In the genomic region with DNA sequence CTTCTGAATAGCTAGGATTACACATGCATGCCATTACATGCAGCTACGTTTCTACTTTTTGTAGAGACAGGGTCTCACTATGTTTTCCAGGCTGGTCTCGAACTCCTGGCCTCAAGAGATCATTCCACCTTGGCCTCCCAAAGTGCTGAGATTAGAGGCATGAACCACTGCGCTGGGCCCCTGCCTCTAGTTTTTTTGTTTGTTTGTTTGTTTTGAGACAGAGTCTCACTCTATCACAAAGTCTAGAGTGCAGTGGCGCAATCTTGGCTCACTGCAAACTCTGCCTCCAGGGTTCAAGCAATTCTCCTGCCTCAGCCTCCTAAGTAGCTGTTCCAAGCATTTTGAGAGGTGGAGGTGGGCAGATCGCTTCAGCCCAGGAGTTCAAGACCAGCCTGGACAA, we compare ENCODE assay signal across 2 cellular contexts. TPM values are rescaled to one million over a fixed set of nuclear protein-coding genes. Genes with fewer than 3 reads are reported as not detected.
"Had no signal": no experiment of that assay in that cellular context is flagged by ENCODE, and none has a peak within 500 bp of the region (broad histone marks: within the 10 kb centered on the region; RNA-seq: fewer than 3 reads in every experiment).

No MANE protein-coding gene starts in this region.

RNA-seq across cellular contexts. Expression of gene MPV17L, which starts 26.1 kb away (rescaled TPM):
- total RNA-seq: smooth muscle cell had no signal
- polyA plus RNA-seq: naive thymus-derived CD4-positive, alpha-beta T cell; smooth muscle cell had no signal

RNA-seq across cellular contexts. Expression of gene NPIPA5, which starts 43.6 kb away (rescaled TPM):
- total RNA-seq: smooth muscle cell had no signal
